9 cellular contexts compared by ENCODE assay signal in genomic region chrX:69028006-69028760, GRCh38.
DNase-seq lines count a peak whose midpoint lies in the region; ATAC-seq, FAIRE-seq and TF ChIP-seq lines count a peak whose summit lies in the region.
"Had no signal": no experiment of that assay in that cellular context is flagged by ENCODE, and none has a peak within 500 bp of the region (broad histone marks: within the 10 kb centered on the region; RNA-seq: fewer than 3 reads in every experiment).

No MANE protein-coding gene starts in this region.

- H3K27me3 ChIP-seq in mesenchymal stem cell (ENCODE audit: control insufficient read depth in 1 of 2, insufficient read depth in 1 of 2, low read length in 2 of 2): peaks cover 0 to 56% of the 10 kb centered on the region in 2 experiments
- H3K27me3 ChIP-seq in transverse colon: no peaks in the 10 kb centered on the region

- TF ChIP-seq POLR2A in transverse colon (IDR thresholded peaks at IDR 0.05): no peak

- intact Hi-C loops in transverse colon (cut with DNase I; ENCODE audit: low total_unique reads): no loop called here

- peak overlapping the region in 1 of 2 experiments; percentile 71 for H3K14ac ChIP-seq in mesenchymal stem cell (ENCODE audit: low read length in 2 of 2)

- H3K4me2 ChIP-seq in mesenchymal stem cell (ENCODE audit: low read length, poor library complexity, severe bottlenecking): no peak overlapping the region

- TF ChIP-seq EP300 in transverse colon (IDR thresholded peaks at IDR 0.05; ENCODE audit: low read depth): no peak

- H2AFZ ChIP-seq in mesenchymal stem cell (ENCODE audit: low read depth, low read length): no peak overlapping the region
- H2AFZ ChIP-seq: PC-9 had no signal

- no peak overlapping the region for H3K9ac ChIP-seq in mesenchymal stem cell (ENCODE audit: low read length)

- in situ Hi-C loops in KBM-7 (cut with MboI; ENCODE audit: low pct_unique_long_range_greater_than_20kb, low sequenced_read_pairs): no loop called here
- in situ Hi-C loops in transverse colon (cut with MboI; ENCODE audit: low pct_ligation_motif_present in 1 of 4, low pct_unique_long_range_greater_than_20kb in 1 of 4, low sequenced_read_pairs in 3 of 4): no loop called here

- peaks cover 23% of the 10 kb centered on the region for H3K4me1 ChIP-seq in mesenchymal stem cell (ENCODE audit: control insufficient read depth, insufficient read depth, low read depth, low read length)
- peaks cover 0 to 23% (median 7%) of the 10 kb centered on the region in 4 donors for H3K4me1 ChIP-seq in transverse colon

- H3K36me3 ChIP-seq in mesenchymal stem cell (ENCODE audit: control insufficient read depth in 1 of 2, insufficient read depth in 2 of 2, low read depth in 1 of 2, low read length in 2 of 2): no peaks in the 10 kb centered on the region
- H3K36me3 ChIP-seq in transverse colon: no peaks in the 10 kb centered on the region

- ATAC-seq in GM18858 (IDR thresholded peaks at IDR 0.05; ENCODE audit: unreplicated experiment): peak; percentile 74
- ATAC-seq in GM21825 (IDR thresholded peaks at IDR 0.05; ENCODE audit: unreplicated experiment): peak; percentile 85

- H3K9me3 ChIP-seq in mesenchymal stem cell (ENCODE audit: control insufficient read depth, low read length) (no peaks in the 10 kb centered on the region), transverse colon (no peaks in the 10 kb centered on the region)

- no peaks in the 10 kb centered on the region for H3K79me1 ChIP-seq in mesenchymal stem cell (replicated peaks; ENCODE audit: low read length, poor library complexity, severe bottlenecking)

- H2AK5ac ChIP-seq in mesenchymal stem cell (ENCODE audit: low read length, severe bottlenecking): no peak overlapping the region

- no peak overlapping the region for H3K23ac ChIP-seq in mesenchymal stem cell (ENCODE audit: low read length in 2 of 2)

- H3K27ac ChIP-seq in mesenchymal stem cell (ENCODE audit: low read length, poor library complexity, severe bottlenecking) (no peak overlapping the region), transverse colon (peak overlapping the region in 2 of 4 donors; percentile 29)
- H3K27ac ChIP-seq: PC-9 had no signal

- FAIRE-seq in RCC 7860 (lab: Jason Lieb, UNC): no peak

- 95% methylated on average over 2 of the region's 8 CpGs for WGBS in mesenchymal stem cell
- WGBS in transverse colon (ENCODE audit: low coverage in 1 of 2), 2 donors: 68% methylated on average over 8 of the region's 8 CpGs; no CpG with 5 or more reads in 1 of the 2 donors

- TF ChIP-seq CTCF in transverse colon (IDR thresholded peaks at IDR 0.05): no peak

- H2BK120ac ChIP-seq in mesenchymal stem cell (ENCODE audit: low read depth, low read length): peak overlapping the region; percentile 15

- peak overlapping the region; percentile 37 to 95 for H2BK12ac ChIP-seq in mesenchymal stem cell (ENCODE audit: low read length in 2 of 2)

- H3K18ac ChIP-seq in mesenchymal stem cell (ENCODE audit: low read depth in 1 of 2, low read length in 2 of 2): peak overlapping the region; percentile 59 to 77

- H3K4me3 ChIP-seq in mesenchymal stem cell (ENCODE audit: insufficient read depth in 1 of 2, low read depth in 1 of 2, low read length in 2 of 2) (no peak overlapping the region), transverse colon (no peak overlapping the region)
- H3K4me3 ChIP-seq: PC-9 had no signal

- H4K8ac ChIP-seq in mesenchymal stem cell (ENCODE audit: low read length): peak overlapping the region; percentile 69

- H2BK15ac ChIP-seq in mesenchymal stem cell (ENCODE audit: low read depth, poor library complexity, severe bottlenecking): peak overlapping the region; percentile 8

- no peak overlapping the region for H2BK5ac ChIP-seq in mesenchymal stem cell (ENCODE audit: low read depth, low read length, poor library complexity, severe bottlenecking)

- peak; percentile 49 for DNase-seq in KBM-7
- DNase-seq in mesenchymal stem cell: peak; percentile 7
- no peak for DNase-seq in RCC 7860 (ENCODE audit: low spot score)
- no peak for DNase-seq in transverse colon
- no peak for DNase-seq in HuH-7 (ENCODE audit: low spot score)
- no peak for DNase-seq in T-helper 2 cell
- DNase-seq: PC-9 had no signal

- peak overlapping the region; percentile 68 for H4K91ac ChIP-seq in mesenchymal stem cell (ENCODE audit: low read length)

- peak overlapping the region in 1 of 2 experiments; percentile 61 for H3K4ac ChIP-seq in mesenchymal stem cell (ENCODE audit: low read depth in 1 of 2, low read length in 2 of 2)

Comparison
In these comparisons a context has a peak if more than half of its experiments do, and no peak if none do; other contexts are left out.
1. DNase-seq: peak in KBM-7 (single experiment) and mesenchymal stem cell (single experiment); none in RCC 7860 (single experiment), transverse colon (single experiment), HuH-7 (single experiment) and T-helper 2 cell (0 of 5).